Comparison of ENCODE assay signal across 8 cellular contexts in the genomic region with DNA sequence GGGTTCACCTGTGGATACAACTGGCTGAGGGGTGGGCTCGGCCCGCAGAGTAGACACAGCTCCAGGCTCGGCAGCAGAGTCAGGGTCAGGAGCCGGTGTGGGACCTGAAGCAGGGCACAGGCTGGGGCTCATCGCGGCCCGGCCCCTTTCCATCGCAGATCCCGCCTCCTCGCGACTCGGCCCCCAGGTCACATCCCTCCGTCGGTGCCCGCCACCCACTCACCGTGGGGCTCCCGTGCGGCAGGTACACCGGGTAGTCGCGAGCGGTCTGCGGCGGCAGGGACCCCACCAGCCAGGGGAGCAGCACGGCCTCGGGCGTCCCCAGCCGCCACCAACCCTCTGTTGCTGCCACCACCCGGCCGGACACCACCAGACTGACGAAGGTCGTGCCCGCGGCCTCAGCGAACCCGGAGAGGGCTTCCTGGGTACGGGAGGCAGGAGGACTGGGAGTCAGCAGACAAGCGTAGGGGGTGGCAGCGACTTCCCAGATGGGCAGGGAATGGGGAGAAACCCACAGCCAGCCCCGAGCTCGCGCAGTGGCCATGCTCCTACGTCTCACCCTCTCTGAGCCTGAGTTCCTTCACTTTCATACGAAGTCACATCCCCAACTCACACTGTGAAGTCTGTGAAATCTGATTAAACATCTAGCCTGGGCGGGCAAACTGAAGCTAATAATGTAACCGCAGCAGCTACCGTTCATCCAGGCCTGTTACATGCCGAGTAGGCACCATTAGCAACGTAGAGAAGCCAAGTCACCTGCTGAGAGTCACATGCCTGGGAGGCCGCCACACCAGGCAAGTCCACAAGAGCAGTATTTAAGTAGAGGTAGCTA. TPM values are rescaled to one million over a fixed set of nuclear protein-coding genes. Genes with fewer than 3 reads are reported as not detected.
A peak's percentile ranks its signal among the peaks of the same experiment; 100 is the strongest.
DNase-seq lines count a peak whose midpoint lies in the region; ATAC-seq, FAIRE-seq and TF ChIP-seq lines count a peak whose summit lies in the region.
"Had no signal": no experiment of that assay in that cellular context is flagged by ENCODE, and none has a peak within 500 bp of the region (broad histone marks: within the 10 kb centered on the region; RNA-seq: fewer than 3 reads in every experiment).

No MANE protein-coding gene starts in this region.

- peaks cover 4% of the 10 kb centered on the region for H3K36me3 Mint-ChIP-seq in T-cell

- no TSS peak for BruUV-seq in GM12878 (replicated peaks; lab: Mats Ljungman, UMichigan)

- POLR2A ChIA-PET in T-cell (lab: Charles Lee) (no interaction called here), GM12878 (lab: Charles Lee) (interaction anchor here (0.7 to 1.4 kb wide), 3 partner anchors 43 to 145 kb away, joined by 3 to 5 read pairs (median 5); a partner anchor contains a TSS)

- in situ Hi-C loops in GM23248 (cut with MboI) (no loop called here), GM12878 (cut with MboI) (no loop called here)

- SMC1A ChIA-PET in GM12878 (lab: Charles Lee; ENCODE audit: uncharacterized antibody, unreplicated experiment): interaction anchor here (0.8 to 2.0 kb wide), 2 partner anchors 41 to 95 kb away, joined by 3 to 4 read pairs; a partner anchor contains a TSS

- peak overlapping the region; percentile 76 for H3K4me3 ChIP-seq in GM23248
- H3K4me3 ChIP-seq in GM12878: peak overlapping the region; percentile 60; the same call in 1 of the 2 replicates
- H3K4me3 ChIP-seq in iPS-11a (ENCODE audit: low read depth, low read length): peak overlapping the region; percentile 43
- peak overlapping the region; percentile 51 to 69 (median 66) for H3K4me3 ChIP-seq in sigmoid colon

- no peaks in the 10 kb centered on the region for H3K9me3 ChIP-seq in GM23248 (ENCODE audit: low read depth)
- H3K9me3 ChIP-seq in GM12878 (replicated peaks; ENCODE audit: control insufficient read depth, insufficient read depth, low read length): no peaks in the 10 kb centered on the region
- H3K9me3 ChIP-seq in sigmoid colon: no peaks in the 10 kb centered on the region

- peaks cover 4% of the 10 kb centered on the region; the same call in 1 of the 2 replicates for H3K36me3 ChIP-seq in GM23248 (ENCODE audit: low read depth)
- H3K36me3 ChIP-seq in GM12878 (ENCODE audit: control insufficient read depth in 2 of 2, insufficient read depth in 2 of 2, low read length in 1 of 2): peaks cover 3% of the 10 kb centered on the region in 2 experiments; a peak in 3 of 4 replicates
- H3K36me3 ChIP-seq in sigmoid colon: peaks cover 0 to 32% (median 0%) of the 10 kb centered on the region in 4 donors

- RAD21 ChIA-PET in GM12878 (lab: Charles Lee; ENCODE audit: unreplicated experiment): interaction anchor here (1.3 to 1.4 kb wide), 3 partner anchors 39 to 91 kb away, joined by 3 to 4 read pairs (median 3); no protein-coding TSS in a partner anchor

- no peaks in the 10 kb centered on the region for H4K20me1 ChIP-seq in GM23248 (ENCODE audit: insufficient read depth)
- no peaks in the 10 kb centered on the region for H4K20me1 ChIP-seq in GM12878 (ENCODE audit: control insufficient read depth, insufficient read depth)

- no peak for TF ChIP-seq RAD21 in GM12878 (IDR thresholded peaks at IDR 0.05; ENCODE audit: insufficient read depth, low read depth, low read length)

- intact Hi-C loops in GM12878 (cut with micrococcal nuclease; ENCODE audit: unreplicated experiment): loop anchor here (5.0 kb wide), 1 partner anchor 42 kb away; a partner anchor contains a TSS
- intact Hi-C loops in sigmoid colon (cut with DNase I): no loop called here

- no peaks in the 10 kb centered on the region for H3K79me2 ChIP-seq in GM23248 (ENCODE audit: insufficient read depth)
- H3K79me2 ChIP-seq in GM12878 (ENCODE audit: control insufficient read depth, insufficient read depth, low read length): no peaks in the 10 kb centered on the region

- H3K27ac ChIP-seq in GM23248 (no peak overlapping the region), GM12878 (ENCODE audit: control insufficient read depth, insufficient read depth) (no peak overlapping the region), sigmoid colon (peak overlapping the region; percentile 79 to 85 (median 83))
- H3K27ac ChIP-seq: epithelial cell of prostate had no signal

- ATAC-seq in T-cell (replicated peaks in 1 of 4) (peak; percentile 31 to 45 (median 37)), GM12878 (peak; percentile 66)

- CTCF ChIA-PET in T-cell (lab: Charles Lee) (interaction anchor here in 1 of 2 donors (0.5 kb wide), 1 partner anchor 1223 kb away, joined by 4 read pairs; no protein-coding TSS in a partner anchor), GM12878 (lab: Yijun Ruan, JAX) (interaction anchor here (1.0 to 1.8 kb wide), 4 partner anchors 26 to 129 kb away, joined by 3 to 5 read pairs (median 4); no protein-coding TSS in a partner anchor)

- no peaks in the 10 kb centered on the region for H3K9me3 Mint-ChIP-seq in T-cell

- peak overlapping the region; percentile 73 to 90 (median 85) for H3K4me3 Mint-ChIP-seq in T-cell

- no peaks in the 10 kb centered on the region for H3K27me3 ChIP-seq in GM23248 (replicated peaks; ENCODE audit: insufficient read depth)
- no peaks in the 10 kb centered on the region for H3K27me3 ChIP-seq in GM12878 (replicated peaks in 1 of 2; ENCODE audit: control insufficient read depth in 2 of 2, insufficient read depth in 2 of 2, low read length in 1 of 2)
- H3K27me3 ChIP-seq in sigmoid colon: no peaks in the 10 kb centered on the region

- H2AFZ ChIP-seq in GM23248 (peak overlapping the region; percentile 71), GM12878 (ENCODE audit: control insufficient read depth, low read depth, low read length) (peak overlapping the region; percentile 67)

- no peaks in the 10 kb centered on the region for H3K27me3 Mint-ChIP-seq in T-cell

- WGBS in GM23248 (ENCODE audit: low coverage in 1 of 2, low lambda C conversion rate in 2 of 2, missing lambda C conversion rate in 2 of 2), 2 experiments: 5 to 6% methylated on average over 46 to 50 of the region's 50 CpGs
- WGBS in GM12878 (ENCODE audit: insufficient coverage, insufficient replicate concordance, low lambda C conversion rate, missing lambda C conversion rate): 28% methylated on average over 50 of the region's 50 CpGs
- WGBS in sigmoid colon, 2 donors: 12 to 13% methylated on average over 50 of the region's 50 CpGs

- DNase-seq in GM23248: peak; percentile 62
- peak in 26 of 34 experiments; percentile 11 to 57 (median 36) for DNase-seq in T-cell
- DNase-seq in GM12878 (ENCODE audit: low read depth, low spot score): no peak
- DNase-seq in sigmoid colon: peak; percentile 84
- DNase-seq in OCI-M2 (lab: John Stamatoyannopoulos, UW; ENCODE audit: unreplicated experiment): no peak
- DNase-seq in COR-L47 (lab: John Stamatoyannopoulos, UW): no peak

- H3F3A ChIP-seq in GM23248 (ENCODE audit: insufficient read depth): peaks cover 11% of the 10 kb centered on the region; the same call in 1 of the 2 replicates

- TF ChIP-seq EP300 in GM12878 (IDR thresholded peaks at IDR 0.05; ENCODE audit: borderline replicate concordance in 1 of 2, control insufficient read depth in 1 of 2, low read depth in 2 of 2, low read length in 2 of 2) (no peak), sigmoid colon (IDR thresholded peaks at IDR 0.05) (no peak)

- no peaks in the 10 kb centered on the region for H3K9me2 ChIP-seq in GM23248 (ENCODE audit: insufficient read depth)

- no peak for FAIRE-seq in GM12878 (lab: Jason Lieb, UNC)

- TF ChIP-seq CTCF in GM12878 (IDR thresholded peaks at IDR 0.05 in 2 of 3, conservative IDR thresholded peaks at IDR 0.05 in 1 of 3; ENCODE audit: control insufficient read depth in 2 of 3, extremely low read depth in 1 of 3, insufficient read depth in 1 of 3, low read depth in 3 of 3, low read length in 3 of 3) (peak in 2 of 3 experiments; percentile 27 to 32; a peak in 2 of 6 replicates), sigmoid colon (IDR thresholded peaks at IDR 0.05) (no peak)

- H3K4me2 ChIP-seq in GM23248 (ENCODE audit: unreplicated experiment) (peak overlapping the region; percentile 88), GM12878 (ENCODE audit: control insufficient read depth, insufficient read depth) (peak overlapping the region; percentile 87)

- TF ChIP-seq POLR2A in GM12878 (IDR thresholded peaks at IDR 0.05; ENCODE audit: low read depth, low read length) (0 out of 2 replicates have a peak, but pooled peaks have one; percentile 19), sigmoid colon (IDR thresholded peaks at IDR 0.05) (no peak)

- H3K4me1 Mint-ChIP-seq in T-cell: peaks cover 37 to 51% (median 38%) of the 10 kb centered on the region in 3 donors

- peak overlapping the region; percentile 55 to 76 for H3K27ac Mint-ChIP-seq in T-cell

- peak overlapping the region; percentile 72 for H3K9ac ChIP-seq in GM23248
- no peak overlapping the region for H3K9ac ChIP-seq in GM12878 (ENCODE audit: control insufficient read depth, insufficient read depth, low read length)

- H3K4me1 ChIP-seq in GM23248 (ENCODE audit: insufficient read depth): peaks cover 12% of the 10 kb centered on the region
- H3K4me1 ChIP-seq in GM12878 (ENCODE audit: control insufficient read depth, insufficient read depth, low read length): peaks cover 7% of the 10 kb centered on the region; the same call in 1 of the 2 replicates
- H3K4me1 ChIP-seq in sigmoid colon: peaks cover 0 to 33% (median 24%) of the 10 kb centered on the region in 4 donors

RNA-seq across cellular contexts. Expression of a gene that starts 3.7 kb away (rescaled TPM):
- 17.7 and 21.1 TPM in 2 replicates for total RNA-seq in GM23248 (2014; rRNA removed; shearing (Covaris generic))
- polyA plus RNA-seq in GM23248 (2016; fragmentation: Nextera tagmentation; extraction: Ambion mirVana) (11.7 and 15.1 TPM in 2 replicates), GM12878 (2011; rRNA removed) (8.3 and 8.5 TPM in 2 replicates), GM12878 (2014; fragmentation: Illumina TruSeq; extraction: Trizol) (4.8 and 5.1 TPM in 2 replicates), GM12878 (2014; fragmentation: Nextera tagmentation; extraction: Ambion mirVana) (under 1 TPM; 0.18 to 0.38 TPM), GM12878 (2014; rRNA removed) (9.0 and 11.0 TPM in 2 replicates), GM12878 (2016; fragmentation: Nextera tagmentation; extraction: Ambion mirVana) (10 to 100 TPM in 1 of 2 experiments, 1 to 10 TPM in 1; 9.3 to 10.4 TPM), sigmoid colon (10 to 100 TPM in 2 of 3 donors, 1 to 10 TPM in 1; 7.4 to 17.4 (median 16.3) TPM)
- total RNA-seq in T-cell (10 to 100 TPM; 12.8 to 31.2 (median 23.7) TPM), GM12878 (2014; rRNA removed) (10.8 and 11.2 TPM in 2 replicates), GM12878 (2014; rRNA removed; fragmentation: Illumina TruSeq; extraction: Trizol) (5.0 and 6.0 TPM in 2 replicates), GM12878 (2021) (10.4 and 11.5 TPM in 2 replicates), sigmoid colon (10 to 100 TPM; 21.0 to 32.9 (median 23.1) TPM)
- 8.9 and 9.1 TPM in 2 replicates for total RNA-seq in GM12878 (2013; cell fraction: nucleolus; rRNA removed)
- 7.5 TPM for polyA plus RNA-seq in GM12878 (2011; ENCODE audit: low read depth)
- 8.5 and 12.6 TPM in 2 replicates for polyA plus RNA-seq in GM12878 (2011; cell fraction: cytosol; rRNA removed)
- 21.0 and 21.7 TPM in 2 replicates for polyA plus RNA-seq in GM12878 (2011; cell fraction: nucleus; rRNA removed)
- 9.1 and 10.3 TPM in 2 replicates for polyA plus RNA-seq in GM12878 (2012)
- polyA minus RNA-seq in GM12878 (2011; rRNA and poly(A)+ RNA removed): 5.0 and 7.3 TPM in 2 replicates
- polyA minus RNA-seq in GM12878 (2011; cell fraction: cytosol; rRNA and poly(A)+ RNA removed): 4.6 and 7.5 TPM in 2 replicates
- polyA minus RNA-seq in GM12878 (2011; cell fraction: nucleus; rRNA and poly(A)+ RNA removed): 3.4 and 4.5 TPM in 2 replicates

RNA-seq across cellular contexts. Expression of a gene that starts 8.7 kb away (rescaled TPM):
- total RNA-seq in GM23248 (2014; rRNA removed; shearing (Covaris generic)): 21.8 and 24.2 TPM in 2 replicates
- polyA plus RNA-seq in GM23248 (2016; fragmentation: Nextera tagmentation; extraction: Ambion mirVana): 17.4 and 21.9 TPM in 2 replicates
- total RNA-seq in T-cell: 10 to 100 TPM; 46.0 to 64.1 (median 57.6) TPM
- total RNA-seq in GM12878 (2013; cell fraction: nucleolus; rRNA removed): 48.8 and 55.5 TPM in 2 replicates
- total RNA-seq in GM12878 (2014; rRNA removed): 12.8 and 15.6 TPM in 2 replicates
- total RNA-seq in GM12878 (2014; rRNA removed; fragmentation: Illumina TruSeq; extraction: Trizol): 8.0 and 8.2 TPM in 2 replicates
- 49.5 and 53.9 TPM in 2 replicates for total RNA-seq in GM12878 (2021)
- 23.8 TPM for polyA plus RNA-seq in GM12878 (2011; ENCODE audit: low read depth)
- 12.6 and 15.5 TPM in 2 replicates for polyA plus RNA-seq in GM12878 (2011; rRNA removed)
- polyA plus RNA-seq in GM12878 (2011; cell fraction: cytosol; rRNA removed): 14.4 and 17.5 TPM in 2 replicates
- 104 and 107 TPM in 2 replicates for polyA plus RNA-seq in GM12878 (2011; cell fraction: nucleus; rRNA removed)
- 37.8 and 50.2 TPM in 2 replicates for polyA plus RNA-seq in GM12878 (2012)
- 14.3 and 32.4 TPM in 2 replicates for polyA plus RNA-seq in GM12878 (2014; fragmentation: Illumina TruSeq; extraction: Trizol)
- 1 to 10 TPM; 3.5 to 5.2 TPM for polyA plus RNA-seq in GM12878 (2014; fragmentation: Nextera tagmentation; extraction: Ambion mirVana)
- polyA plus RNA-seq in GM12878 (2014; rRNA removed): 24.5 and 34.4 TPM in 2 replicates
- 10 to 100 TPM; 18.7 to 20.7 TPM for polyA plus RNA-seq in GM12878 (2016; fragmentation: Nextera tagmentation; extraction: Ambion mirVana)
- 27.4 and 44.8 TPM in 2 replicates for polyA minus RNA-seq in GM12878 (2011; rRNA and poly(A)+ RNA removed)
- 18.2 and 19.9 TPM in 2 replicates for polyA minus RNA-seq in GM12878 (2011; cell fraction: cytosol; rRNA and poly(A)+ RNA removed)
- polyA minus RNA-seq in GM12878 (2011; cell fraction: nucleus; rRNA and poly(A)+ RNA removed): 28.3 and 50.0 TPM in 2 replicates
- 10 to 100 TPM; 17.8 to 45.4 (median 22.4) TPM for total RNA-seq in sigmoid colon
- polyA plus RNA-seq in sigmoid colon: 10 to 100 TPM; 18.0 to 43.5 (median 30.1) TPM

RNA-seq across cellular contexts. Expression of a gene that starts 41.6 kb away (rescaled TPM):
- total RNA-seq in GM23248 (2014; rRNA removed; shearing (Covaris generic)): 53.1 and 88.0 TPM in 2 replicates
- polyA plus RNA-seq in GM23248 (2016; fragmentation: Nextera tagmentation; extraction: Ambion mirVana) (88.9 and 91.7 TPM in 2 replicates), GM12878 (2011; rRNA removed) (13.2 and 23.4 TPM in 2 replicates), GM12878 (2014; fragmentation: Illumina TruSeq; extraction: Trizol) (3.6 and 21.2 TPM in 2 replicates), GM12878 (2014; fragmentation: Nextera tagmentation; extraction: Ambion mirVana) (10 to 100 TPM in 1 of 2 experiments, 1 to 10 TPM in 1; 3.2 to 10.6 TPM), GM12878 (2014; rRNA removed) (38.1 and 41.5 TPM in 2 replicates), GM12878 (2016; fragmentation: Nextera tagmentation; extraction: Ambion mirVana) (10 to 100 TPM; 14.8 to 45.0 TPM), sigmoid colon (10 to 100 TPM; 54.8 to 79.7 (median 62.5) TPM)
- total RNA-seq in T-cell (100 to 1,000 TPM; 149 to 165 (median 156) TPM), GM12878 (2014; rRNA removed) (28.7 and 36.6 TPM in 2 replicates), GM12878 (2014; rRNA removed; fragmentation: Illumina TruSeq; extraction: Trizol) (17.8 and 18.1 TPM in 2 replicates), GM12878 (2021) (76.7 and 83.5 TPM in 2 replicates), sigmoid colon (100 to 1,000 TPM in 1 of 4 donors, 10 to 100 TPM in 3; 52.2 to 105 (median 68.1) TPM)
- 58.2 and 66.1 TPM in 2 replicates for total RNA-seq in GM12878 (2013; cell fraction: nucleolus; rRNA removed)
- 30.2 TPM for polyA plus RNA-seq in GM12878 (2011; ENCODE audit: low read depth)
- 27.6 and 37.3 TPM in 2 replicates for polyA plus RNA-seq in GM12878 (2011; cell fraction: cytosol; rRNA removed)
- polyA plus RNA-seq in GM12878 (2011; cell fraction: nucleus; rRNA removed): 211 and 220 TPM in 2 replicates
- 65.8 and 71.6 TPM in 2 replicates for polyA plus RNA-seq in GM12878 (2012)
- polyA minus RNA-seq in GM12878 (2011; rRNA and poly(A)+ RNA removed): 23.6 and 59.2 TPM in 2 replicates
- 23.4 and 35.5 TPM in 2 replicates for polyA minus RNA-seq in GM12878 (2011; cell fraction: cytosol; rRNA and poly(A)+ RNA removed)
- polyA minus RNA-seq in GM12878 (2011; cell fraction: nucleus; rRNA and poly(A)+ RNA removed): 46.5 and 68.3 TPM in 2 replicates

RNA-seq across cellular contexts. Expression of a gene that starts 42.6 kb away (rescaled TPM):
- 118 and 124 TPM in 2 replicates for total RNA-seq in GM23248 (2014; rRNA removed; shearing (Covaris generic))
- polyA plus RNA-seq in GM23248 (2016; fragmentation: Nextera tagmentation; extraction: Ambion mirVana) (64.2 and 64.9 TPM in 2 replicates), GM12878 (2011; rRNA removed) (7.7 and 23.7 TPM in 2 replicates), GM12878 (2014; fragmentation: Illumina TruSeq; extraction: Trizol) (10.1 and 16.8 TPM in 2 replicates), GM12878 (2014; fragmentation: Nextera tagmentation; extraction: Ambion mirVana) (under 1 TPM; 0.68 to 0.84 TPM), GM12878 (2014; rRNA removed) (46.3 and 66.2 TPM in 2 replicates), GM12878 (2016; fragmentation: Nextera tagmentation; extraction: Ambion mirVana) (10 to 100 TPM; 44.0 TPM), sigmoid colon (10 to 100 TPM; 33.0 to 77.4 (median 40.9) TPM)
- total RNA-seq in T-cell (10 to 100 TPM; 49.6 to 64.8 (median 62.2) TPM), GM12878 (2014; rRNA removed) (45.1 and 51.0 TPM in 2 replicates), GM12878 (2014; rRNA removed; fragmentation: Illumina TruSeq; extraction: Trizol) (12.4 and 14.7 TPM in 2 replicates), GM12878 (2021) (71.8 and 78.8 TPM in 2 replicates), sigmoid colon (10 to 100 TPM; 48.5 to 81.1 (median 52.0) TPM)
- 37.9 and 42.8 TPM in 2 replicates for total RNA-seq in GM12878 (2013; cell fraction: nucleolus; rRNA removed)
- polyA plus RNA-seq in GM12878 (2011; ENCODE audit: low read depth): 15.6 TPM
- polyA plus RNA-seq in GM12878 (2011; cell fraction: cytosol; rRNA removed): 34.3 and 37.4 TPM in 2 replicates
- polyA plus RNA-seq in GM12878 (2011; cell fraction: nucleus; rRNA removed): 62.3 and 88.8 TPM in 2 replicates
- 46.3 and 52.4 TPM in 2 replicates for polyA plus RNA-seq in GM12878 (2012)
- 67.0 TPM in 2 replicates for polyA minus RNA-seq in GM12878 (2011; rRNA and poly(A)+ RNA removed)
- polyA minus RNA-seq in GM12878 (2011; cell fraction: cytosol; rRNA and poly(A)+ RNA removed): 36.8 and 43.7 TPM in 2 replicates
- polyA minus RNA-seq in GM12878 (2011; cell fraction: nucleus; rRNA and poly(A)+ RNA removed): 20.9 and 34.3 TPM in 2 replicates

RNA-seq across cellular contexts. Expression of a gene that starts 46.3 kb away (rescaled TPM):
- total RNA-seq in GM23248 (2014; rRNA removed; shearing (Covaris generic)): 0.38 and 2.1 TPM in 2 replicates
- polyA plus RNA-seq in GM23248 (2016; fragmentation: Nextera tagmentation; extraction: Ambion mirVana) (0.31 and 0.93 TPM in 2 replicates), GM12878 (2011; rRNA removed) (not detected in 2 replicates), GM12878 (2014; fragmentation: Illumina TruSeq; extraction: Trizol) (not detected in 2 replicates), GM12878 (2014; fragmentation: Nextera tagmentation; extraction: Ambion mirVana) (not detected), GM12878 (2014; rRNA removed) (0.08 TPM in 1 of 2 replicates, not detected in the other), GM12878 (2016; fragmentation: Nextera tagmentation; extraction: Ambion mirVana) (not detected), sigmoid colon (1 to 10 TPM in 1 of 3 donors, under 1 TPM in 1, not detected in 1; 0.36 to 1.2 TPM)
- total RNA-seq in T-cell (1 to 10 TPM in 3 of 5 donors, under 1 TPM in 2; 0.23 to 4.1 (median 2.1) TPM), GM12878 (2014; rRNA removed) (not detected in 2 replicates), GM12878 (2014; rRNA removed; fragmentation: Illumina TruSeq; extraction: Trizol) (not detected in 2 replicates), GM12878 (2021) (not detected in 2 replicates), sigmoid colon (under 1 TPM in 1 of 4 donors, not detected in 3; 0.83 TPM)
- total RNA-seq in GM12878 (2013; cell fraction: nucleolus; rRNA removed): not detected in 2 replicates
- polyA plus RNA-seq in GM12878 (2011; ENCODE audit: low read depth): not detected
- polyA plus RNA-seq in GM12878 (2011; cell fraction: cytosol; rRNA removed): not detected in 2 replicates
- 0.13 TPM in 1 of 2 replicates, not detected in the other for polyA plus RNA-seq in GM12878 (2011; cell fraction: nucleus; rRNA removed)
- not detected in 2 replicates for polyA plus RNA-seq in GM12878 (2012)
- polyA minus RNA-seq in GM12878 (2011; rRNA and poly(A)+ RNA removed): not detected in 2 replicates
- polyA minus RNA-seq in GM12878 (2011; cell fraction: cytosol; rRNA and poly(A)+ RNA removed): not detected in 2 replicates
- polyA minus RNA-seq in GM12878 (2011; cell fraction: nucleus; rRNA and poly(A)+ RNA removed): not detected in 2 replicates

Comparison
In these comparisons a context has a peak if more than half of its experiments do, and no peak if none do; other contexts are left out.
1. DNase-seq: peak in GM23248 (single experiment), T-cell (26 of 34) and sigmoid colon (single experiment); none in GM12878 (single experiment), OCI-M2 (single experiment) and COR-L47 (single experiment).
2. H3K27ac ChIP-seq: peak in sigmoid colon (4 of 4); none in GM23248 (single experiment) and GM12878 (single experiment).
3. CTCF ChIP-seq: peak in GM12878 (2 of 3); none in sigmoid colon (0 of 4).
4. Peak in every context shown above with its lines, with median percentiles within 50 percentile points of each other: H3K4me3 ChIP-seq.